ENCODE assay signal across 22 cellular contexts in genomic region chr14:31717294-31718085, GRCh38.
DNase-seq lines count a peak whose midpoint lies in the region; ATAC-seq and TF ChIP-seq lines count a peak whose summit lies in the region.
"Had no signal": no experiment of that assay in that cellular context is flagged by ENCODE, and none has a peak within 500 bp of the region (broad histone marks: within the 10 kb centered on the region; RNA-seq: fewer than 3 reads in every experiment).

No MANE protein-coding gene starts in this region.

- intact Hi-C loops in Calu3 (cut with micrococcal nuclease; ENCODE audit: unreplicated experiment): no loop called here

- H4K20me1 ChIP-seq in fibroblast of lung (ENCODE audit: control insufficient read depth, extremely low read depth, insufficient read depth, low read length): no peaks in the 10 kb centered on the region
- H4K20me1 ChIP-seq: BLaER1 had no signal

- DNase-seq in Calu3 (peak; percentile 2), NCI-H2171 treated with DMSO at 0.1 percent for 48 hours (lab: John Stamatoyannopoulos, UW) (peak; percentile 65), fibroblast of lung (ENCODE audit: low read depth in 2 of 2) (peak; percentile 2 to 15), mesothelial cell of epicardium (ENCODE audit: low spot score in 2 of 2, unreplicated experiment in 2 of 2) (no peak), NCI-H82 treated with DMSO at 0.1 percent for 48 hours (lab: John Stamatoyannopoulos, UW; ENCODE audit: unreplicated experiment) (no peak), NCI-H1436 (lab: John Stamatoyannopoulos, UW) (no peak), AML-193 (lab: John Stamatoyannopoulos, UW) (no peak)
- DNase-seq: activated CD4-positive, alpha-beta T cell treated with anti-CD3 and anti-CD28 coated beads, Interleukin-2, amount 10 ng/mL, durations not matched to agents 24 days and 14 days; activated naive CD8-positive, alpha-beta T cell treated with anti-CD3 and anti-CD28 coated beads, Interleukin-2, amount 50 U/mL, for 24 hours; erythroblast; GDM1; H9; NCI-H1436 treated with DMSO at 0.1 percent for 48 hours; NCI-H510A treated with DMSO at 0.1 percent for 48 hours; stimulated activated CD4-positive, alpha-beta T cell treated with anti-CD3 and anti-CD28 coated beads, Interleukin-2, amount 100 ng/mL, for 48 hours; stimulated activated naive CD8-positive, alpha-beta T cell treated with anti-CD3 and anti-CD28 coated beads, Interleukin-15, amount 100 ng/mL, for 72 hours; upper lobe of left lung had no signal

- no peak overlapping the region for H3K4me3 ChIP-seq in fibroblast of lung (replicated peaks in 1 of 4; ENCODE audit: control extremely low read depth in 1 of 4, insufficient read depth in 1 of 4, low read depth in 3 of 4, low read length in 4 of 4)
- H3K4me3 ChIP-seq: BLaER1, GM12878, skin epidermis, upper lobe of left lung had no signal

- no peaks in the 10 kb centered on the region for H3K79me2 ChIP-seq in fibroblast of lung (ENCODE audit: control insufficient read depth, insufficient read depth, low read length)
- H3K79me2 ChIP-seq: parathyroid adenoma had no signal

- no peak overlapping the region for H2AFZ ChIP-seq in fibroblast of lung (ENCODE audit: low read length)
- H2AFZ ChIP-seq: parathyroid adenoma had no signal

- no peaks in the 10 kb centered on the region for H3K27me3 Mint-ChIP-seq in Calu3 (ENCODE audit: unreplicated experiment)
- H3K27me3 Mint-ChIP-seq in mesothelial cell of epicardium (ENCODE audit: low read depth): no peaks in the 10 kb centered on the region
- H3K27me3 Mint-ChIP-seq: activated CD4-positive, alpha-beta T cell treated with anti-CD3 and anti-CD28 coated beads, Interleukin-2, amount 10 ng/mL, durations not matched to agents 24 days and 14 days; activated naive CD8-positive, alpha-beta T cell treated with anti-CD3 and anti-CD28 coated beads, Interleukin-2, amount 50 U/mL, for 24 hours; stimulated activated naive CD8-positive, alpha-beta T cell treated with anti-CD3 and anti-CD28 coated beads, Interleukin-15, amount 100 ng/mL, for 72 hours had no signal

- H3K27ac Mint-ChIP-seq in Calu3 (ENCODE audit: unreplicated experiment) (no peak overlapping the region), mesothelial cell of epicardium (peak overlapping the region; percentile 45)
- H3K27ac Mint-ChIP-seq: activated CD4-positive, alpha-beta T cell treated with anti-CD3 and anti-CD28 coated beads, Interleukin-2, amount 10 ng/mL, durations not matched to agents 24 days and 14 days; activated naive CD8-positive, alpha-beta T cell treated with anti-CD3 and anti-CD28 coated beads, Interleukin-2, amount 50 U/mL, for 24 hours; H9 had no signal

- H3K36me3 Mint-ChIP-seq in Calu3 (ENCODE audit: insufficient read depth, unreplicated experiment): no peaks in the 10 kb centered on the region
- H3K36me3 Mint-ChIP-seq in mesothelial cell of epicardium: peaks cover 12% of the 10 kb centered on the region

- ATAC-seq in HG03196 (IDR thresholded peaks at IDR 0.05; ENCODE audit: unreplicated experiment): no peak
- ATAC-seq: activated naive CD8-positive, alpha-beta T cell treated with anti-CD3 and anti-CD28 coated beads, Interleukin-2, amount 50 U/mL, for 24 hours; GM12878; stimulated activated naive CD8-positive, alpha-beta T cell treated with anti-CD3 and anti-CD28 coated beads, Interleukin-15, amount 100 ng/mL, for 72 hours had no signal

- no peaks in the 10 kb centered on the region for H3K9me3 Mint-ChIP-seq in Calu3 (ENCODE audit: low read depth, unreplicated experiment)
- peaks cover 3% of the 10 kb centered on the region for H3K9me3 Mint-ChIP-seq in mesothelial cell of epicardium

- H3K27ac ChIP-seq in fibroblast of lung (ENCODE audit: insufficient read depth, low read length): no peak overlapping the region
- H3K27ac ChIP-seq: BLaER1, parathyroid adenoma, upper lobe of left lung had no signal

- H3K27me3 ChIP-seq in fibroblast of lung (ENCODE audit: control insufficient read depth, insufficient read depth, low read length): no peaks in the 10 kb centered on the region
- H3K27me3 ChIP-seq: BLaER1, upper lobe of left lung had no signal

- H3K4me1 ChIP-seq in fibroblast of lung (ENCODE audit: control insufficient read depth, extremely low read depth, insufficient read depth, low read length): no peaks in the 10 kb centered on the region
- H3K4me1 ChIP-seq: BLaER1, parathyroid adenoma, upper lobe of left lung had no signal

- H3K4me3 Mint-ChIP-seq in Calu3 (ENCODE audit: low read depth, unreplicated experiment) (no peak overlapping the region), mesothelial cell of epicardium (no peak overlapping the region)
- H3K4me3 Mint-ChIP-seq: activated CD4-positive, alpha-beta T cell treated with anti-CD3 and anti-CD28 coated beads, Interleukin-2, amount 10 ng/mL, durations not matched to agents 24 days and 14 days; activated naive CD8-positive, alpha-beta T cell treated with anti-CD3 and anti-CD28 coated beads, Interleukin-2, amount 50 U/mL, for 24 hours; H9; stimulated activated naive CD8-positive, alpha-beta T cell treated with anti-CD3 and anti-CD28 coated beads, Interleukin-15, amount 100 ng/mL, for 72 hours had no signal

- H3K4me1 Mint-ChIP-seq in Calu3 (ENCODE audit: low read depth, unreplicated experiment) (peaks cover 9% of the 10 kb centered on the region), mesothelial cell of epicardium (peaks cover 10% of the 10 kb centered on the region)
- H3K4me1 Mint-ChIP-seq: activated CD4-positive, alpha-beta T cell treated with anti-CD3 and anti-CD28 coated beads, Interleukin-2, amount 10 ng/mL, durations not matched to agents 24 days and 14 days; activated naive CD8-positive, alpha-beta T cell treated with anti-CD3 and anti-CD28 coated beads, Interleukin-2, amount 50 U/mL, for 24 hours; stimulated activated naive CD8-positive, alpha-beta T cell treated with anti-CD3 and anti-CD28 coated beads, Interleukin-15, amount 100 ng/mL, for 72 hours had no signal

- no peak overlapping the region for H3K9ac ChIP-seq in fibroblast of lung (ENCODE audit: insufficient read depth, low read length)
- H3K9ac ChIP-seq: BLaER1, parathyroid adenoma had no signal

- H3K36me3 ChIP-seq in fibroblast of lung (ENCODE audit: control insufficient read depth, insufficient read depth, low read length): no peaks in the 10 kb centered on the region
- H3K36me3 ChIP-seq: BLaER1, upper lobe of left lung had no signal

- no TSS peak for BruUV-seq in Calu3 (replicated peaks; lab: Mats Ljungman, UMichigan)

- H3K9me3 ChIP-seq in fibroblast of lung (ENCODE audit: control insufficient read depth, insufficient read depth, low read depth, low read length): no peaks in the 10 kb centered on the region
- H3K9me3 ChIP-seq: BLaER1, upper lobe of left lung had no signal

- no peak overlapping the region for H3K4me2 ChIP-seq in fibroblast of lung (ENCODE audit: extremely low read depth, insufficient read depth, low read length)
- H3K4me2 ChIP-seq: BLaER1 had no signal

- TF ChIP-seq CTCF in Calu3 (IDR thresholded peaks at IDR 0.05; ENCODE audit: unreplicated experiment) (no peak), fibroblast of lung (conservative IDR thresholded peaks at IDR 0.05 in 1 of 2, IDR thresholded peaks at IDR 0.05 in 1 of 2; ENCODE audit: low read depth in 1 of 2, low read length in 2 of 2) (no peak), mesothelial cell of epicardium (IDR thresholded peaks at IDR 0.05; ENCODE audit: unreplicated experiment) (no peak)

- CTCF ChIA-PET in Calu3 (lab: Charles Lee): interaction anchor here (1.2 kb wide), 1 partner anchor 12 kb away, joined by 3 read pairs; no protein-coding TSS in a partner anchor

Comparison
In these comparisons a context has a peak if more than half of its experiments do, and no peak if none do; other contexts are left out.
1. DNase-seq: peak in Calu3 (single experiment), NCI-H2171 treated with DMSO at 0.1 percent for 48 hours (single experiment) and fibroblast of lung (2 of 2); none in mesothelial cell of epicardium (0 of 2), NCI-H82 treated with DMSO at 0.1 percent for 48 hours (single experiment), NCI-H1436 (single experiment) and AML-193 (0 of 2).